15 cellular contexts compared by ENCODE assay signal in genomic region chr10:117413928-117414618, GRCh38. TPM values are rescaled to one million over a fixed set of nuclear protein-coding genes. Genes with fewer than 3 reads are reported as not detected.
DNase-seq lines count a peak whose midpoint lies in the region.
"Had no signal": no experiment of that assay in that cellular context is flagged by ENCODE, and none has a peak within 500 bp of the region (broad histone marks: within the 10 kb centered on the region; RNA-seq: fewer than 3 reads in every experiment).

No MANE protein-coding gene starts in this region.

- DNase-seq in AG20443 (ENCODE audit: low spot score) (peak; percentile 50), HT1080 (ENCODE audit: low read depth) (peak; percentile 67), amniotic epithelial cell (ENCODE audit: low read depth) (peak; percentile 3), kidney tubule cell (ENCODE audit: low spot score) (peak; percentile 86), NCI-H510A (lab: John Stamatoyannopoulos, UW) (no peak), hypothalamus (lab: John Stamatoyannopoulos, UW) (no peak)
- no peak for DNase-seq in activated CD4-positive, alpha-beta T cell treated with anti-CD3 and anti-CD28 coated beads, Interleukin-2, amount 50 U/mL, for 48 hours
- no peak for DNase-seq in activated CD4-positive, alpha-beta T cell treated with anti-CD3 and anti-CD28 coated beads for 1 hour
- DNase-seq: activated CD8-positive, alpha-beta T cell treated with anti-CD3 and anti-CD28 coated beads for 36 hours; activated gamma-delta T cell; left cardiac atrium; MV-4-11; Right ventricle myocardium superior; stimulated activated CD4-positive, alpha-beta T cell treated with anti-CD3 and anti-CD28 coated beads, Interleukin-2, amount 100 ng/mL, for 24 hours; T-helper 9 cell had no signal

RNA-seq across cellular contexts. Expression of gene PDZD8, which starts 38.8 kb away (rescaled TPM):
- total RNA-seq in HT1080 (2014; rRNA removed; shearing (Covaris generic)): 16.7 and 26.1 TPM in 2 replicates
- 23.4 and 33.8 TPM in 2 replicates for polyA plus RNA-seq in HT1080 (2015; cell fraction: cytosol; rRNA removed)
- 16.9 and 17.0 TPM in 2 replicates for polyA plus RNA-seq in HT1080 (2015; cell fraction: nucleus; rRNA removed)

Comparison
In these comparisons a context has a peak if more than half of its experiments do, and no peak if none do; other contexts are left out.
1. DNase-seq: peak in AG20443 (single experiment), HT1080 (single experiment), amniotic epithelial cell (single experiment) and kidney tubule cell (single experiment); none in NCI-H510A (single experiment), hypothalamus (0 of 51), activated CD4-positive, alpha-beta T cell treated with anti-CD3 and anti-CD28 coated beads, Interleukin-2, amount 50 U/mL, for 48 hours (0 of 2) and activated CD4-positive, alpha-beta T cell treated with anti-CD3 and anti-CD28 coated beads for 1 hour (single experiment).